Comparison of ENCODE assay signal across 13 cellular contexts in the genomic region with DNA sequence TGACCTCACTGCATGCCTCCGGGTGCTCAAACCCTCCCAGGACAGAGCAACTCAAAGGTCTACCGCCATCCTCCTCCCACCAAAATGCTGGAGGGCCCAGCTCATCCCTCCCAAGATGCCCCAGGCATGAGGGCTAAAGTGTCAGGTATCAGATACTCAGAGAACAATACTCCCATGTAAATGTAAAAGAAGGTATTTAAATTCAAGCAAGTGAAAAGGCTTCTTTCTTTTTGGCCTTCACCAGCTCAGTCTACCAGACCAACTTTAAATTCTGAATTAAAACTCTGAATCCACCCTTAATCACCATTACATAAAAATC. TPM values are rescaled to one million over a fixed set of nuclear protein-coding genes. Genes with fewer than 3 reads are reported as not detected.
A peak's percentile ranks its signal among the peaks of the same experiment; 100 is the strongest.
DNase-seq lines count a peak whose midpoint lies in the region; ATAC-seq and TF ChIP-seq lines count a peak whose summit lies in the region.
"Had no signal": no experiment of that assay in that cellular context is flagged by ENCODE, and none has a peak within 500 bp of the region (broad histone marks: within the 10 kb centered on the region; RNA-seq: fewer than 3 reads in every experiment).

No MANE protein-coding gene starts in this region.

- peak overlapping the region; percentile 89 to 94 (median 93) for H3K27ac ChIP-seq in sigmoid colon
- H3K27ac ChIP-seq: ascending aorta had no signal

- H3K4me3 Mint-ChIP-seq in activated T-cell treated with anti-CD3 and anti-CD28 coated beads, Interleukin-2, amount 50 U/mL, for 4 hours = peak overlapping the region; percentile 93
- H3K4me3 Mint-ChIP-seq in endothelial cell (ENCODE audit: unreplicated experiment) = peak overlapping the region; percentile 42

- TF ChIP-seq EP300 in sigmoid colon (IDR thresholded peaks at IDR 0.05) = no peak

- H3K4me1 ChIP-seq in NT2/D1 (ENCODE audit: insufficient read depth, insufficient read length) (peaks cover 23% of the 10 kb centered on the region), sigmoid colon (peaks cover 2 to 74% (median 71%) of the 10 kb centered on the region in 4 donors)

- WGBS in sigmoid colon, 2 donors = 85 to 91% methylated on average over 2 of the region's 2 CpGs

- no peak for ATAC-seq in activated T-cell treated with anti-CD3 and anti-CD28 coated beads, Interleukin-2, amount 50 U/mL, for 4 hours
- ATAC-seq in left lobe of liver = no peak
- ATAC-seq: left colon had no signal

- peaks cover 28% of the 10 kb centered on the region for H3K36me3 Mint-ChIP-seq in activated T-cell treated with anti-CD3 and anti-CD28 coated beads, Interleukin-2, amount 50 U/mL, for 4 hours (ENCODE audit: insufficient read depth)
- H3K36me3 Mint-ChIP-seq in endothelial cell (ENCODE audit: low read depth, unreplicated experiment) = peaks cover 36% of the 10 kb centered on the region

- DNase-seq in activated T-cell treated with anti-CD3 and anti-CD28 coated beads, Interleukin-2, amount 50 U/mL, for 4 hours = no peak
- no peak for DNase-seq in activated T-cell treated with anti-CD3 and anti-CD28 coated beads for 4 hours
- peak; percentile 91 for DNase-seq in NT2/D1 (ENCODE audit: low read depth, low spot score)
- no peak for DNase-seq in endothelial cell (ENCODE audit: low spot score)
- DNase-seq in sigmoid colon = no peak
- DNase-seq in left lobe of liver (ENCODE audit: low spot score) = no peak
- no peak for DNase-seq in T-helper 9 cell
- no peak for DNase-seq in SIG-M5 (lab: John Stamatoyannopoulos, UW)
- DNase-seq: activated CD4-positive, alpha-beta T cell treated with anti-CD3 and anti-CD28 coated beads for 4 hours; left colon; NCI-H1694 had no signal

- no peaks in the 10 kb centered on the region for H3K27me3 Mint-ChIP-seq in activated T-cell treated with anti-CD3 and anti-CD28 coated beads, Interleukin-2, amount 50 U/mL, for 4 hours (ENCODE audit: low read depth)
- H3K27me3 Mint-ChIP-seq in endothelial cell (ENCODE audit: unreplicated experiment) = peaks cover 6% of the 10 kb centered on the region
- H3K27me3 Mint-ChIP-seq: progenitor cell of endocrine pancreas had no signal

- H3K4me1 Mint-ChIP-seq in activated T-cell treated with anti-CD3 and anti-CD28 coated beads, Interleukin-2, amount 50 U/mL, for 4 hours (ENCODE audit: low read depth) = peaks cover 59% of the 10 kb centered on the region
- peaks cover 39% of the 10 kb centered on the region for H3K4me1 Mint-ChIP-seq in endothelial cell (ENCODE audit: unreplicated experiment)

- H3K4me3 ChIP-seq in NT2/D1 (ENCODE audit: insufficient read length, low read depth) (peak overlapping the region; percentile 16), sigmoid colon (peak overlapping the region in 2 of 4 donors; percentile 6 to 83)

- H3K9me3 ChIP-seq in NT2/D1 (ENCODE audit: insufficient read depth, low read length) = no peaks in the 10 kb centered on the region
- no peaks in the 10 kb centered on the region for H3K9me3 ChIP-seq in sigmoid colon
- H3K9me3 ChIP-seq: ascending aorta had no signal

- H3K27me3 ChIP-seq in NT2/D1 (ENCODE audit: insufficient read depth, insufficient read length) = no peaks in the 10 kb centered on the region
- no peaks in the 10 kb centered on the region for H3K27me3 ChIP-seq in sigmoid colon
- H3K27me3 ChIP-seq: ascending aorta had no signal

- H3K9ac ChIP-seq in NT2/D1 (ENCODE audit: insufficient read length, low read depth) = peak overlapping the region; percentile 62

- H3K36me3 ChIP-seq in NT2/D1 (ENCODE audit: insufficient read depth, insufficient read length, low read length) (peaks cover 36% of the 10 kb centered on the region), sigmoid colon (peaks cover 0 to 12% (median 4%) of the 10 kb centered on the region in 4 donors)

- intact Hi-C loops in sigmoid colon (cut with DNase I) = loop anchor here (5.0 kb wide), 2 partner anchors 98 to 142 kb away; a partner anchor contains a TSS

- H3K9me3 Mint-ChIP-seq in activated T-cell treated with anti-CD3 and anti-CD28 coated beads, Interleukin-2, amount 50 U/mL, for 4 hours = no peaks in the 10 kb centered on the region
- no peaks in the 10 kb centered on the region for H3K9me3 Mint-ChIP-seq in endothelial cell (ENCODE audit: unreplicated experiment)

- TF ChIP-seq POLR2A in sigmoid colon (IDR thresholded peaks at IDR 0.05) = no peak

- H3K27ac Mint-ChIP-seq in endothelial cell (ENCODE audit: unreplicated experiment) = no peak overlapping the region
- H3K27ac Mint-ChIP-seq: progenitor cell of endocrine pancreas had no signal

- no peak for TF ChIP-seq CTCF in endothelial cell (IDR thresholded peaks at IDR 0.05; ENCODE audit: unreplicated experiment)
- TF ChIP-seq CTCF in sigmoid colon (IDR thresholded peaks at IDR 0.05) = no peak

RNA-seq across cellular contexts. Expression of a gene that starts 3.0 kb away (rescaled TPM):
- 100 to 1,000 TPM; 209 to 218 (median 213) TPM for total RNA-seq in activated T-cell treated with anti-CD3 and anti-CD28 coated beads, Interleukin-2, amount 50 U/mL, for 4 hours
- total RNA-seq in endothelial cell (ENCODE audit: unreplicated experiment) (131 TPM), sigmoid colon (100 to 1,000 TPM; 107 to 168 (median 152) TPM), left lobe of liver (37.0 TPM)
- 10 to 100 TPM; 16.4 to 58.8 (median 18.6) TPM for polyA plus RNA-seq in sigmoid colon
